ENCODE assay signal across 8 cellular contexts in genomic region chr5:176238645-176239283, GRCh38. TPM values are rescaled to one million over a fixed set of nuclear protein-coding genes. Genes with fewer than 3 reads are reported as not detected.
DNase-seq lines count a peak whose midpoint lies in the region; ATAC-seq and TF ChIP-seq lines count a peak whose summit lies in the region.
"Not testable (repeated sequence)": the region's sequence is repeated elsewhere in the genome, so short reads cannot be mapped to it uniquely, and the experiment has no call there.

No MANE protein-coding gene starts in this region.

- not testable (repeated sequence) for TF ChIP-seq CTCF in gastroesophageal sphincter (IDR thresholded peaks at IDR 0.05); natural killer cell (IDR thresholded peaks at IDR 0.05); tibial artery (IDR thresholded peaks at IDR 0.05)

- H3K36me3 Mint-ChIP-seq in activated naive CD4-positive, alpha-beta T cell treated with anti-CD3 and anti-CD28 coated beads, Interleukin-2, amount 50 U/mL, for 72 hours; natural killer cell: not testable (repeated sequence)

- not testable (repeated sequence) for DNase-seq in activated naive CD4-positive, alpha-beta T cell treated with anti-CD3 and anti-CD28 coated beads, Interleukin-2, amount 50 U/mL, for 72 hours (ENCODE audit: low spot score in 2 of 2); natural killer cell; tibial artery

- peak; percentile 40 for ATAC-seq in GM18511 (IDR thresholded peaks at IDR 0.05; ENCODE audit: unreplicated experiment)
- ATAC-seq in GM21447 (IDR thresholded peaks at IDR 0.05; ENCODE audit: unreplicated experiment), result peak; percentile 28
- peak; percentile 18 for ATAC-seq in HG02970 (IDR thresholded peaks at IDR 0.05; ENCODE audit: low FRiP score, unreplicated experiment)
- peak; percentile 57 to 69 for ATAC-seq in activated naive CD4-positive, alpha-beta T cell treated with anti-CD3 and anti-CD28 coated beads, Interleukin-2, amount 50 U/mL, for 72 hours
- peak; percentile 71 for ATAC-seq in gastroesophageal sphincter
- ATAC-seq in natural killer cell, result peak; percentile 42 to 53 (median 42)

- no CpG with 5 or more reads among the region's 59 CpGs for WGBS in HUES64
- no CpG with 5 or more reads among the region's 59 CpGs for WGBS in gastroesophageal sphincter (ENCODE audit: low coverage in 1 of 2), 2 donors

- TF ChIP-seq POLR2A in gastroesophageal sphincter (IDR thresholded peaks at IDR 0.05), result not testable (repeated sequence)

- not testable (repeated sequence) for TF ChIP-seq EP300 in gastroesophageal sphincter (IDR thresholded peaks at IDR 0.05)

- intact Hi-C loops in natural killer cell (cut with micrococcal nuclease); tibial artery (cut with DNase I; ENCODE audit: low total_unique reads): not testable (repeated sequence)

- H3K27me3 Mint-ChIP-seq in natural killer cell (ENCODE audit: low read depth in 2 of 2), result not testable (repeated sequence)

- not testable (repeated sequence) for H3K27ac ChIP-seq in HUES64 (ENCODE audit: low read depth, low read length)
- H3K27ac ChIP-seq in gastroesophageal sphincter, result peak overlapping the region in 2 of 4 donors; percentile 68 to 69
- peak overlapping the region; percentile 33 to 47 for H3K27ac ChIP-seq in tibial artery

- H3K4me1 Mint-ChIP-seq in natural killer cell, result peaks cover 5 to 10% of the 10 kb centered on the region in 2 donors

- H3K4me3 Mint-ChIP-seq in natural killer cell, result not testable (repeated sequence)

- H3K27ac Mint-ChIP-seq in activated naive CD4-positive, alpha-beta T cell treated with anti-CD3 and anti-CD28 coated beads, Interleukin-2, amount 50 U/mL, for 72 hours; natural killer cell: not testable (repeated sequence)

- not testable (repeated sequence) for H3K36me3 ChIP-seq in HUES64 (ENCODE audit: insufficient read depth, low read length); gastroesophageal sphincter; tibial artery

- H3K9ac ChIP-seq in HUES64 (ENCODE audit: low read depth, low read length), result not testable (repeated sequence)

- H3K27me3 ChIP-seq in HUES64 (ENCODE audit: insufficient read depth, low read length); gastroesophageal sphincter; tibial artery: not testable (repeated sequence)

- H3K4me3 ChIP-seq in HUES64 (ENCODE audit: low read length) (peak overlapping the region; percentile 36), gastroesophageal sphincter (peak overlapping the region; percentile 58 to 97), tibial artery (peak overlapping the region; percentile 62 to 63)

- not testable (repeated sequence) for H3K9me3 ChIP-seq in HUES64 (ENCODE audit: insufficient read depth, low read depth, low read length); gastroesophageal sphincter; tibial artery

- H3K4me1 ChIP-seq in HUES64 (ENCODE audit: insufficient read depth, low read length); gastroesophageal sphincter; tibial artery: not testable (repeated sequence)

- H3K9me3 Mint-ChIP-seq in activated naive CD4-positive, alpha-beta T cell treated with anti-CD3 and anti-CD28 coated beads, Interleukin-2, amount 50 U/mL, for 72 hours; natural killer cell: not testable (repeated sequence)

RNA-seq across cellular contexts. Expression of gene SIMC1, which starts 0.5 kb away (rescaled TPM):
- 13.9 TPM for polyA plus RNA-seq in HUES64 (2013, experiment 1 of 2)
- polyA plus RNA-seq in HUES64 (2013, experiment 2 of 2), result 18.1 TPM
- 10 to 100 TPM; 22.1 to 39.9 TPM for total RNA-seq in activated naive CD4-positive, alpha-beta T cell treated with anti-CD3 and anti-CD28 coated beads, Interleukin-2, amount 50 U/mL, for 72 hours
- total RNA-seq in gastroesophageal sphincter (10 to 100 TPM; 11.2 to 84.5 (median 32.7) TPM), natural killer cell (10 to 100 TPM; 19.6 to 30.2 (median 27.8) TPM)

Comparison
In these comparisons a context has a peak if more than half of its experiments do, and no peak if none do; other contexts are left out.
1. ATAC-seq: peak in every context shown above with its lines; median percentile 71 in gastroesophageal sphincter; 63 in activated naive CD4-positive, alpha-beta T cell treated with anti-CD3 and anti-CD28 coated beads, Interleukin-2, amount 50 U/mL, for 72 hours; 42 in natural killer cell; 40 in GM18511; 28 in GM21447; 18 in HG02970.